In genomic region chr9:134428559-134428958, GRCh38 we compare ENCODE assay signal across 34 cellular contexts.
"Had no signal": no experiment of that assay in that cellular context is flagged by ENCODE, and none has a peak within 500 bp of the region (broad histone marks: within the 10 kb centered on the region; RNA-seq: fewer than 3 reads in every experiment).

No MANE protein-coding gene starts in this region.

- H3K36me3 ChIP-seq: brain microvascular endothelial cell, breast epithelium had no signal

- FAIRE-seq: astrocyte, TTC549 had no signal

- H3K9me3 ChIP-seq: body of pancreas, breast epithelium had no signal

- H3K4me1 Mint-ChIP-seq: activated B cell treated with CpG ODN at 0.5 μM for 24 hours; activated CD4-positive, alpha-beta T cell treated with anti-CD3 and anti-CD28 coated beads, Interleukin-2, amount 10 ng/mL, durations not matched to agents 24 days and 14 days; activated naive CD4-positive, alpha-beta T cell treated with anti-CD3 and anti-CD28 coated beads, Interleukin-2, amount 10 ng/mL, durations not matched to agents 7 days and 5 days; activated naive CD4-positive, alpha-beta T cell treated with anti-CD3 and anti-CD28 coated beads, Interleukin-2, amount 50 U/mL, for 24 hours; activated naive CD8-positive, alpha-beta T cell treated with anti-CD3 and anti-CD28 coated beads, Interleukin-2, amount 10 ng/mL, durations not matched to agents 7 days and 5 days; activated naive CD8-positive, alpha-beta T cell treated with anti-CD3 and anti-CD28 coated beads, Interleukin-2, amount 50 U/mL, for 24 hours had no signal

- H3K27ac ChIP-seq: body of pancreas, brain microvascular endothelial cell, VCaP had no signal

- H3K27me3 ChIP-seq: body of pancreas, brain microvascular endothelial cell, breast epithelium had no signal

- H3K27ac Mint-ChIP-seq: activated B cell treated with CpG ODN at 0.5 μM for 24 hours; activated CD4-positive, alpha-beta memory T cell treated with anti-CD3 and anti-CD28 coated beads for 36 hours; activated CD4-positive, alpha-beta T cell treated with anti-CD3 and anti-CD28 coated beads, Interleukin-2, amount 10 ng/mL, durations not matched to agents 24 days and 14 days; activated CD8-positive, alpha-beta T cell treated with anti-CD3 and anti-CD28 coated beads for 36 hours; activated naive CD4-positive, alpha-beta T cell treated with anti-CD3 and anti-CD28 coated beads, Interleukin-2, amount 10 ng/mL, durations not matched to agents 7 days and 5 days; activated naive CD4-positive, alpha-beta T cell treated with anti-CD3 and anti-CD28 coated beads, Interleukin-2, amount 50 U/mL, for 24 hours; activated naive CD8-positive, alpha-beta T cell; activated naive CD8-positive, alpha-beta T cell treated with anti-CD3 and anti-CD28 coated beads, Interleukin-2, amount 10 ng/mL, durations not matched to agents 7 days and 5 days; activated naive CD8-positive, alpha-beta T cell treated with anti-CD3 and anti-CD28 coated beads, Interleukin-2, amount 50 U/mL, for 24 hours; activated T-helper 2 cell treated with anti-CD3 and anti-CD28 coated beads, Interferon-gamma antibody, Interleukin-2, Interleukin-4, amounts not matched to agents 10 μg/mL and 5 μg/mL and 100 μg/mL, durations not matched to agents 14 hours and 24 hours and 36 hours; T-helper 1 cell treated with Interleukin-12 subunit alpha and Interleukin-12 subunit beta and Interleukin-4 antibody, amounts not matched to agents 30 μg/mL and 1 μg/mL, for 36 hours; T-helper 2 cell treated with Interferon-gamma antibody and Interleukin-4, amounts not matched to agents 5 μg/mL and 100 μg/mL, for 36 hours had no signal

- H3K9me3 Mint-ChIP-seq: activated B cell treated with CpG ODN at 0.5 μM for 24 hours; activated CD4-positive, alpha-beta memory T cell treated with anti-CD3 and anti-CD28 coated beads for 36 hours; activated CD4-positive, alpha-beta T cell treated with anti-CD3 and anti-CD28 coated beads, Interleukin-2, amount 10 ng/mL, durations not matched to agents 24 days and 14 days; activated CD8-positive, alpha-beta T cell treated with anti-CD3 and anti-CD28 coated beads for 36 hours; activated naive CD4-positive, alpha-beta T cell treated with anti-CD3 and anti-CD28 coated beads, Interleukin-2, amount 10 ng/mL, durations not matched to agents 7 days and 5 days; activated naive CD4-positive, alpha-beta T cell treated with anti-CD3 and anti-CD28 coated beads, Interleukin-2, amount 50 U/mL, for 24 hours; activated naive CD8-positive, alpha-beta T cell treated with anti-CD3 and anti-CD28 coated beads, Interleukin-2, amount 10 ng/mL, durations not matched to agents 7 days and 5 days; activated naive CD8-positive, alpha-beta T cell treated with anti-CD3 and anti-CD28 coated beads, Interleukin-2, amount 50 U/mL, for 24 hours; activated T-cell treated with anti-CD3 and anti-CD28 coated beads, Interleukin-2, amount 50 U/mL, for 4 hours; activated T-helper 2 cell treated with anti-CD3 and anti-CD28 coated beads, Interferon-gamma antibody, Interleukin-2, Interleukin-4, amounts not matched to agents 10 μg/mL and 5 μg/mL and 100 μg/mL, durations not matched to agents 14 hours and 24 hours and 36 hours; T-helper 1 cell treated with Interleukin-12 subunit alpha and Interleukin-12 subunit beta and Interleukin-4 antibody, amounts not matched to agents 30 μg/mL and 1 μg/mL, for 36 hours; T-helper 2 cell treated with Interferon-gamma antibody and Interleukin-4, amounts not matched to agents 5 μg/mL and 100 μg/mL, for 36 hours had no signal

- DNase-seq: activated B cell treated with CpG ODN at 0.5 μM for 24 hours; activated CD4-positive, alpha-beta memory T cell treated with anti-CD3 and anti-CD28 coated beads for 36 hours; activated CD4-positive, alpha-beta T cell treated with anti-CD3 and anti-CD28 coated beads for 4 hours; activated CD4-positive, alpha-beta T cell treated with anti-CD3 and anti-CD28 coated beads, Interleukin-2, amount 10 ng/mL, durations not matched to agents 24 days and 14 days; activated CD4-positive, alpha-beta T cell treated with anti-CD3 and anti-CD28 coated beads, Interleukin-2, amount 50 U/mL, for 1 hour; activated CD4-positive, alpha-beta T cell treated with anti-CD3 and anti-CD28 coated beads, Interleukin-2, amount 50 U/mL, for 4 hours; activated CD4-positive, CD25-positive, alpha-beta regulatory T cell treated with anti-CD3 and anti-CD28 coated beads, Interleukin-2, amount 50 U/mL, for 72 hours; activated CD8-positive, alpha-beta memory T cell treated with anti-CD3 and anti-CD28 coated beads, Interleukin-2, amount 50 U/mL, for 4 hours; activated CD8-positive, alpha-beta T cell treated with anti-CD3 and anti-CD28 coated beads for 36 hours; activated effector memory CD4-positive, alpha-beta T cell treated with Interleukin-2 at 50 U/mL for 16 hours; activated gamma-delta T cell; activated naive CD4-positive, alpha-beta T cell treated with anti-CD3 and anti-CD28 coated beads, Interleukin-2, amount 10 ng/mL, durations not matched to agents 7 days and 5 days; activated naive CD4-positive, alpha-beta T cell treated with Interleukin-2 at 50 U/mL for 16 hours; activated naive CD8-positive, alpha-beta T cell treated with anti-CD3 and anti-CD28 coated beads, Interleukin-2, amount 10 ng/mL, durations not matched to agents 7 days and 5 days; activated naive CD8-positive, alpha-beta T cell treated with anti-CD3 and anti-CD28 coated beads, Interleukin-2, amount 50 U/mL, for 24 hours; activated T-cell treated with anti-CD3 and anti-CD28 coated beads for 4 hours; activated T-cell treated with anti-CD3 and anti-CD28 coated beads, Interleukin-2, amount 50 U/mL, for 1 hour; activated T-cell treated with anti-CD3 and anti-CD28 coated beads, Interleukin-2, amount 50 U/mL, for 4 hours; amygdala; anterior cingulate cortex; body of pancreas; brain microvascular endothelial cell; central memory CD4-positive, alpha-beta T cell; T-helper 2 cell; T-helper 9 cell had no signal

- ATAC-seq: activated CD8-positive, alpha-beta T cell treated with anti-CD3 and anti-CD28 coated beads for 36 hours; activated naive CD8-positive, alpha-beta T cell treated with anti-CD3 and anti-CD28 coated beads, Interleukin-2, amount 50 U/mL, for 24 hours; activated T-cell treated with anti-CD3 and anti-CD28 coated beads, Interleukin-2, amount 50 U/mL, for 4 hours; body of pancreas had no signal

- H3K36me3 Mint-ChIP-seq: activated CD4-positive, alpha-beta memory T cell treated with anti-CD3 and anti-CD28 coated beads for 36 hours; activated naive CD4-positive, alpha-beta T cell treated with anti-CD3 and anti-CD28 coated beads, Interleukin-2, amount 10 ng/mL, durations not matched to agents 7 days and 5 days; activated naive CD4-positive, alpha-beta T cell treated with anti-CD3 and anti-CD28 coated beads, Interleukin-2, amount 50 U/mL, for 24 hours; activated naive CD8-positive, alpha-beta T cell; activated naive CD8-positive, alpha-beta T cell treated with anti-CD3 and anti-CD28 coated beads, Interleukin-2, amount 10 ng/mL, durations not matched to agents 7 days and 5 days had no signal

- H3K4me3 ChIP-seq: body of pancreas, breast epithelium had no signal

- H3K4me3 Mint-ChIP-seq: activated B cell treated with CpG ODN at 0.5 μM for 24 hours; activated CD4-positive, alpha-beta memory T cell treated with anti-CD3 and anti-CD28 coated beads for 36 hours; activated CD4-positive, alpha-beta T cell treated with anti-CD3 and anti-CD28 coated beads, Interleukin-2, amount 10 ng/mL, durations not matched to agents 24 days and 14 days; activated CD8-positive, alpha-beta T cell treated with anti-CD3 and anti-CD28 coated beads for 36 hours; activated naive CD4-positive, alpha-beta T cell treated with anti-CD3 and anti-CD28 coated beads, Interleukin-2, amount 10 ng/mL, durations not matched to agents 7 days and 5 days; activated naive CD4-positive, alpha-beta T cell treated with anti-CD3 and anti-CD28 coated beads, Interleukin-2, amount 50 U/mL, for 24 hours; activated naive CD8-positive, alpha-beta T cell; activated naive CD8-positive, alpha-beta T cell treated with anti-CD3 and anti-CD28 coated beads, Interleukin-2, amount 10 ng/mL, durations not matched to agents 7 days and 5 days; activated naive CD8-positive, alpha-beta T cell treated with anti-CD3 and anti-CD28 coated beads, Interleukin-2, amount 50 U/mL, for 24 hours; activated T-cell treated with anti-CD3 and anti-CD28 coated beads, Interleukin-2, amount 50 U/mL, for 4 hours; T-helper 1 cell treated with Interleukin-12 subunit alpha and Interleukin-12 subunit beta and Interleukin-4 antibody, amounts not matched to agents 30 μg/mL and 1 μg/mL, for 36 hours; T-helper 2 cell treated with Interferon-gamma antibody and Interleukin-4, amounts not matched to agents 5 μg/mL and 100 μg/mL, for 36 hours had no signal

- H3K27me3 Mint-ChIP-seq: activated B cell treated with CpG ODN at 0.5 μM for 24 hours; activated CD4-positive, alpha-beta memory T cell treated with anti-CD3 and anti-CD28 coated beads for 36 hours; activated CD4-positive, alpha-beta T cell treated with anti-CD3 and anti-CD28 coated beads, Interleukin-2, amount 10 ng/mL, durations not matched to agents 24 days and 14 days; activated CD8-positive, alpha-beta T cell treated with anti-CD3 and anti-CD28 coated beads for 36 hours; activated naive CD4-positive, alpha-beta T cell treated with anti-CD3 and anti-CD28 coated beads, Interleukin-2, amount 10 ng/mL, durations not matched to agents 7 days and 5 days; activated naive CD4-positive, alpha-beta T cell treated with anti-CD3 and anti-CD28 coated beads, Interleukin-2, amount 50 U/mL, for 24 hours; activated naive CD8-positive, alpha-beta T cell; activated naive CD8-positive, alpha-beta T cell treated with anti-CD3 and anti-CD28 coated beads, Interleukin-2, amount 10 ng/mL, durations not matched to agents 7 days and 5 days; activated naive CD8-positive, alpha-beta T cell treated with anti-CD3 and anti-CD28 coated beads, Interleukin-2, amount 50 U/mL, for 24 hours had no signal
